Comparison of ENCODE assay signal across 16 cellular contexts in the genomic region with DNA sequence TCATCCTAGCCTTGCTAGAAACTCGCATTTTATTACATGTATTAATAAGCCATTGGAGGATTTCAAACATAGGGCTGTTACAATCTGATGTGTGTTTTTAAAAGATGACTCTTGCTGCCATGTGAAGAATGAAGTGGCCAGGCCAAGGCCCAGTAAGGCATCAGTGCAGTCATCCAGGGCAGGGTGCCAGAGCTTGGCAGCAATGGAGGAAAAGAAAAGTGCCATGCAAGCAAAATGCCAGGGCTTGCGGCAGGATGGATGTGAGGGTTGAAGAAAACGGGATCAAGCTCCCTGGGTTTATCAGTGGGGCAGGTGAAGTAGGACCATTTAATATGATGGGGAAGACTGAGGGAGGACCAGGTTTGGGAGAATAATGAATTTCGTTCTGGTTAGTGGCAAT.
A peak's percentile ranks its signal among the peaks of the same experiment; 100 is the strongest.
DNase-seq lines count a peak whose midpoint lies in the region; ATAC-seq and TF ChIP-seq lines count a peak whose summit lies in the region.
"Had no signal": no experiment of that assay in that cellular context is flagged by ENCODE, and none has a peak within 500 bp of the region (broad histone marks: within the 10 kb centered on the region; RNA-seq: fewer than 3 reads in every experiment).

No MANE protein-coding gene starts in this region.

- POLR2A ChIA-PET in naive thymus-derived CD8-positive, alpha-beta T cell (lab: Charles Lee), result no interaction called here

- no peaks in the 10 kb centered on the region for H3K36me3 ChIP-seq in heart left ventricle

- no peak for TF ChIP-seq POLR2A in heart left ventricle (IDR thresholded peaks at IDR 0.05)

- ATAC-seq in heart left ventricle, result peak in 2 of 4 donors; percentile 13 to 24
- ATAC-seq in Right ventricle myocardium inferior, result no peak
- no peak for ATAC-seq in right cardiac atrium
- ATAC-seq in naive thymus-derived CD8-positive, alpha-beta T cell, result no peak
- ATAC-seq: GM12878 had no signal

- DNase-seq in heart left ventricle, result peak in 4 of 5 donors; percentile 25 to 68 (median 57)
- no peak for DNase-seq in Right ventricle myocardium inferior (ENCODE audit: missing footprints)
- DNase-seq in cerebellar nuclear complex (lab: John Stamatoyannopoulos, UW), result peak; percentile 30 to 31
- DNase-seq in right cardiac atrium, result peak; percentile 16 to 58 (median 42)
- no peak for DNase-seq in RKO (ENCODE audit: low spot score)
- DNase-seq in naive thymus-derived CD8-positive, alpha-beta T cell, result no peak
- no peak for DNase-seq in T-helper 2 cell treated with Interferon-gamma antibody and Interleukin-4, amounts not matched to agents 5 μg/mL and 100 μg/mL, for 36 hours (ENCODE audit: low spot score)
- DNase-seq: DND-41, GDM1, GM23248, HCEC 1CT, NCI-H1436 treated with DMSO at 0.1 percent for 48 hours, NCI-H2081 treated with DMSO at 0.1 percent for 48 hours, NCI-H526 had no signal

- H3K4me3 Mint-ChIP-seq in naive thymus-derived CD8-positive, alpha-beta T cell, result no peak overlapping the region
- no peak overlapping the region for H3K4me3 Mint-ChIP-seq in T-helper 2 cell treated with Interferon-gamma antibody and Interleukin-4, amounts not matched to agents 5 μg/mL and 100 μg/mL, for 36 hours

- H3K27me3 ChIP-seq in heart left ventricle (peaks cover 0 to 3% (median 0%) of the 10 kb centered on the region in 9 donors), right cardiac atrium (ENCODE audit: control insufficient read depth, insufficient read depth) (no peaks in the 10 kb centered on the region)

- intact Hi-C loops in heart left ventricle (cut with DNase I) (no loop called here), Right ventricle myocardium inferior (cut with DNase I) (no loop called here), right cardiac atrium (cut with DNase I) (no loop called here)

- no peak overlapping the region for H3K27ac Mint-ChIP-seq in naive thymus-derived CD8-positive, alpha-beta T cell
- H3K27ac Mint-ChIP-seq in T-helper 2 cell treated with Interferon-gamma antibody and Interleukin-4, amounts not matched to agents 5 μg/mL and 100 μg/mL, for 36 hours, result no peak overlapping the region

- no peaks in the 10 kb centered on the region for H3K9me3 Mint-ChIP-seq in naive thymus-derived CD8-positive, alpha-beta T cell
- no peaks in the 10 kb centered on the region for H3K9me3 Mint-ChIP-seq in T-helper 2 cell treated with Interferon-gamma antibody and Interleukin-4, amounts not matched to agents 5 μg/mL and 100 μg/mL, for 36 hours

- no peak overlapping the region for H3K27ac ChIP-seq in heart left ventricle
- no peak overlapping the region for H3K27ac ChIP-seq in right cardiac atrium (ENCODE audit: low read length)
- H3K27ac ChIP-seq: C4-2B, GM23248 had no signal

- no peaks in the 10 kb centered on the region for H3K9me3 ChIP-seq in heart left ventricle
- no peaks in the 10 kb centered on the region for H3K9me3 ChIP-seq in right cardiac atrium (ENCODE audit: control insufficient read depth, low read length)

- H3K36me3 Mint-ChIP-seq in naive thymus-derived CD8-positive, alpha-beta T cell, result no peaks in the 10 kb centered on the region
- no peaks in the 10 kb centered on the region for H3K36me3 Mint-ChIP-seq in T-helper 2 cell treated with Interferon-gamma antibody and Interleukin-4, amounts not matched to agents 5 μg/mL and 100 μg/mL, for 36 hours (ENCODE audit: low read depth)

- H3K4me3 ChIP-seq in heart left ventricle (no peak overlapping the region), right cardiac atrium (ENCODE audit: low read length) (no peak overlapping the region)
- H3K4me3 ChIP-seq: GM12878, GM23248 had no signal

- no peak for TF ChIP-seq CTCF in heart left ventricle (IDR thresholded peaks at IDR 0.05)

- H3K4me1 Mint-ChIP-seq in naive thymus-derived CD8-positive, alpha-beta T cell, result no peaks in the 10 kb centered on the region
- no peaks in the 10 kb centered on the region for H3K4me1 Mint-ChIP-seq in T-helper 2 cell treated with Interferon-gamma antibody and Interleukin-4, amounts not matched to agents 5 μg/mL and 100 μg/mL, for 36 hours (ENCODE audit: low read depth)

- 72 to 84% (median 78%) methylated on average over 4 of the region's 4 CpGs for WGBS in heart left ventricle, 4 donors
- 81% methylated on average over 4 of the region's 4 CpGs for WGBS in right cardiac atrium

- H3K4me1 ChIP-seq in heart left ventricle (no peaks in the 10 kb centered on the region), right cardiac atrium (ENCODE audit: control insufficient read depth, insufficient read depth, low read length) (no peaks in the 10 kb centered on the region)

- peaks cover 0 to 11% (median 8%) of the 10 kb centered on the region in 5 donors for H3K27me3 Mint-ChIP-seq in naive thymus-derived CD8-positive, alpha-beta T cell
- H3K27me3 Mint-ChIP-seq in T-helper 2 cell treated with Interferon-gamma antibody and Interleukin-4, amounts not matched to agents 5 μg/mL and 100 μg/mL, for 36 hours (ENCODE audit: low read depth), result peaks cover 12% of the 10 kb centered on the region

Comparison
In these comparisons a context has a peak if more than half of its experiments do, and no peak if none do; other contexts are left out.
1. DNase-seq: peak in heart left ventricle (4 of 5), cerebellar nuclear complex (2 of 2) and right cardiac atrium (3 of 3); none in Right ventricle myocardium inferior (single experiment), RKO (single experiment), naive thymus-derived CD8-positive, alpha-beta T cell (0 of 10) and T-helper 2 cell treated with Interferon-gamma antibody and Interleukin-4, amounts not matched to agents 5 μg/mL and 100 μg/mL, for 36 hours (single experiment).